8 cellular contexts compared by ENCODE assay signal in the genomic region with DNA sequence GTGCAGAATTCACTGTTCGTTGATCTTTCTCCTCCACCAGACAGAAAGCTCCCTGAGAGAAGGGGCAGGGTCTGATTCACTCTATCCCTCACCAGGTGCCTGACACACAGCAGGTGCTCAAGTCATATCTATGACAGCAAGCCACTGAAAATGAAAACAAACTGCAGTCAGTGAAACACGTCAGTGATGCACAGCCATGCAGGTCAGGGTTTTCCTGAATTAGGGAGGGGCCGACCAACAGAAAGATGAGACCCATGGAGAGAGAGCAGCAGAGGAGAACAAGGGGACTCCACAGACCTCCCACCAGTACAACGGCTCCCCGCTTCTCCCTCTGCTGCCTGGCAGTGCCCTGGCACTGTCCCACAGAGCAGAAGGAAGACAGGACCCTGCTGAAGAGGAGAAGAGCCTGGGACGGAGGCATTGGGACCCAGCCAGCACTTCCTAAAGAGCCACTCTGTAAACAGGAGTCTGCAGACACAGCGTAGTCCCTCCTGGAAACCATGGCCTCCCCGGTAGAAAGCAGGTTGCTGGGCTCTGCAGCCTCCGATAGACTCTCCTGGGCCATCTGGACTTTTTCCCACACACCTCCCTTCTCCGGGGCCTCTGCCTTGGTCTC. TPM values are rescaled to one million over a fixed set of nuclear protein-coding genes. Genes with fewer than 3 reads are reported as not detected.
DNase-seq lines count a peak whose midpoint lies in the region; ATAC-seq and TF ChIP-seq lines count a peak whose summit lies in the region.

No MANE protein-coding gene starts in this region.

- peaks cover 95% of the 10 kb centered on the region for H3K4me1 ChIP-seq in CD4-positive, alpha-beta memory T cell (ENCODE audit: insufficient read depth, low read length)
- H3K4me1 ChIP-seq in mucosa of descending colon (ENCODE audit: low read depth): peaks cover 7% of the 10 kb centered on the region
- H3K4me1 ChIP-seq in prostate gland (replicated peaks): no peaks in the 10 kb centered on the region

- peak overlapping the region; percentile 92 to 99 (median 97) for H3K27ac Mint-ChIP-seq in CD4-positive, alpha-beta memory T cell
- peak overlapping the region; percentile 54 for H3K27ac Mint-ChIP-seq in activated CD8-positive, alpha-beta T cell treated with anti-CD3 and anti-CD28 coated beads, Interleukin-2, amount 10 ng/mL, durations not matched to agents 7 days and 5 days

- WGBS in prostate gland: 46% methylated on average over 10 of the region's 10 CpGs

- H3K9me3 ChIP-seq in CD4-positive, alpha-beta memory T cell (ENCODE audit: control insufficient read depth in 1 of 2, low read length in 2 of 2): no peaks in the 10 kb centered on the region
- no peaks in the 10 kb centered on the region for H3K9me3 ChIP-seq in mucosa of descending colon
- H3K9me3 ChIP-seq in prostate gland: no peaks in the 10 kb centered on the region

- H3K4me3 ChIP-seq in CD4-positive, alpha-beta memory T cell (ENCODE audit: low read length in 2 of 2): no peak overlapping the region
- H3K4me3 ChIP-seq in mucosa of descending colon (no peak overlapping the region), prostate gland (no peak overlapping the region)

- no peaks in the 10 kb centered on the region for H3K27me3 Mint-ChIP-seq in CD4-positive, alpha-beta memory T cell
- no peaks in the 10 kb centered on the region for H3K27me3 Mint-ChIP-seq in activated CD8-positive, alpha-beta T cell treated with anti-CD3 and anti-CD28 coated beads, Interleukin-2, amount 10 ng/mL, durations not matched to agents 7 days and 5 days (ENCODE audit: low read depth)

- H3K4me1 Mint-ChIP-seq in CD4-positive, alpha-beta memory T cell: peaks cover 64 to 94% (median 83%) of the 10 kb centered on the region in 4 donors
- peaks cover 77% of the 10 kb centered on the region for H3K4me1 Mint-ChIP-seq in activated CD8-positive, alpha-beta T cell treated with anti-CD3 and anti-CD28 coated beads, Interleukin-2, amount 10 ng/mL, durations not matched to agents 7 days and 5 days (ENCODE audit: low read depth)

- H3K36me3 Mint-ChIP-seq in CD4-positive, alpha-beta memory T cell: peaks cover 34 to 52% of the 10 kb centered on the region in 2 donors
- peaks cover 66% of the 10 kb centered on the region for H3K36me3 Mint-ChIP-seq in activated CD8-positive, alpha-beta T cell treated with anti-CD3 and anti-CD28 coated beads, Interleukin-2, amount 10 ng/mL, durations not matched to agents 7 days and 5 days (ENCODE audit: low read depth)

- peak; percentile 30 for ATAC-seq in HG02642 (IDR thresholded peaks at IDR 0.05; ENCODE audit: poor library complexity, unreplicated experiment)
- no peak for ATAC-seq in activated CD8-positive, alpha-beta T cell treated with anti-CD3 and anti-CD28 coated beads, Interleukin-2, amount 10 ng/mL, durations not matched to agents 7 days and 5 days
- peak; percentile 14 for ATAC-seq in mucosa of descending colon
- no peak for ATAC-seq in GM21528 (IDR thresholded peaks at IDR 0.05; ENCODE audit: low FRiP score, unreplicated experiment)

- no peaks in the 10 kb centered on the region for H3K9me3 Mint-ChIP-seq in CD4-positive, alpha-beta memory T cell
- H3K9me3 Mint-ChIP-seq in activated CD8-positive, alpha-beta T cell treated with anti-CD3 and anti-CD28 coated beads, Interleukin-2, amount 10 ng/mL, durations not matched to agents 7 days and 5 days (ENCODE audit: insufficient read depth): no peaks in the 10 kb centered on the region

- POLR2A ChIA-PET in CD4-positive, alpha-beta memory T cell (lab: Charles Lee; ENCODE audit: partially characterized antibody): interaction anchor here (1.0 to 2.7 kb wide), 10 partner anchors 8 to 48 kb away, joined by 3 to 18 read pairs (median 7); no protein-coding TSS in a partner anchor
- POLR2A ChIA-PET in activated CD8-positive, alpha-beta T cell treated with anti-CD3 and anti-CD28 coated beads, Interleukin-2, amount 10 ng/mL, durations not matched to agents 7 days and 5 days (lab: Charles Lee): no interaction called here

- H3K4me3 Mint-ChIP-seq in CD4-positive, alpha-beta memory T cell: peak overlapping the region in 7 of 8 donors; percentile 39 to 96 (median 72)
- H3K4me3 Mint-ChIP-seq in activated CD8-positive, alpha-beta T cell treated with anti-CD3 and anti-CD28 coated beads, Interleukin-2, amount 10 ng/mL, durations not matched to agents 7 days and 5 days: no peak overlapping the region

- no peaks in the 10 kb centered on the region for H3K27me3 ChIP-seq in CD4-positive, alpha-beta memory T cell (ENCODE audit: insufficient read depth, low read length)
- no peaks in the 10 kb centered on the region for H3K27me3 ChIP-seq in prostate gland (replicated peaks; ENCODE audit: insufficient read depth)

- intact Hi-C loops in CD4-positive, alpha-beta memory T cell (cut with micrococcal nuclease): no loop called here
- intact Hi-C loops in mucosa of descending colon (cut with DNase I, micrococcal nuclease) (no loop called here), prostate gland (cut with DNase I) (no loop called here)

- peak in 3 of 5 donors; percentile 23 to 64 (median 43) for DNase-seq in CD4-positive, alpha-beta memory T cell
- DNase-seq in activated CD8-positive, alpha-beta T cell treated with anti-CD3 and anti-CD28 coated beads, Interleukin-2, amount 10 ng/mL, durations not matched to agents 7 days and 5 days: no peak
- DNase-seq in mucosa of descending colon: no peak
- DNase-seq in occipital lobe (lab: John Stamatoyannopoulos, UW): no peak
- no peak for DNase-seq in prostate gland (ENCODE audit: low spot score)
- DNase-seq in GM13977 (ENCODE audit: low spot score): no peak

- in situ Hi-C loops in GM13977 (cut with MboI; ENCODE audit: low pct_unique_long_range_greater_than_20kb, low sequenced_read_pairs, unreplicated experiment): no loop called here

- peaks cover 12% of the 10 kb centered on the region for H3K36me3 ChIP-seq in CD4-positive, alpha-beta memory T cell (ENCODE audit: insufficient read depth, low read length)
- H3K36me3 ChIP-seq in mucosa of descending colon (ENCODE audit: low read depth): peaks cover 4% of the 10 kb centered on the region
- H3K36me3 ChIP-seq in prostate gland: no peaks in the 10 kb centered on the region

- CTCF ChIA-PET in CD4-positive, alpha-beta memory T cell (lab: Charles Lee; ENCODE audit: partially characterized antibody): interaction anchor here (1.0 to 12.2 kb wide), 3 partner anchors 22 to 46 kb away, joined by 3 to 120 read pairs (median 5); no protein-coding TSS in a partner anchor
- CTCF ChIA-PET in activated CD8-positive, alpha-beta T cell treated with anti-CD3 and anti-CD28 coated beads, Interleukin-2, amount 10 ng/mL, durations not matched to agents 7 days and 5 days (lab: Charles Lee): interaction anchor here (0.7 to 11.0 kb wide), 4 partner anchors 11 to 163 kb away, joined by 3 to 136 read pairs (median 4); no protein-coding TSS in a partner anchor

- H3K27ac ChIP-seq in CD4-positive, alpha-beta memory T cell (ENCODE audit: low read depth, low read length): peak overlapping the region; percentile 90
- H3K27ac ChIP-seq in prostate gland: no peak overlapping the region

- TF ChIP-seq CTCF in mucosa of descending colon (IDR thresholded peaks at IDR 0.05) (no peak), prostate gland (IDR thresholded peaks at IDR 0.05) (no peak), GM13977 (IDR thresholded peaks at IDR 0.05; ENCODE audit: extremely low read depth, insufficient read depth, missing control alignments) (no peak)

- TF ChIP-seq POLR2A in prostate gland (IDR thresholded peaks at IDR 0.05): no peak

RNA-seq across cellular contexts. Expression of a gene that starts 50.3 kb away (rescaled TPM):
- 10 to 100 TPM; 57.3 to 60.7 TPM for total RNA-seq in CD4-positive, alpha-beta memory T cell
- polyA plus RNA-seq in CD4-positive, alpha-beta memory T cell: 10 to 100 TPM in 1 of 2 donors, 1 to 10 TPM in 1; 7.3 to 42.5 TPM
- total RNA-seq in activated CD8-positive, alpha-beta T cell treated with anti-CD3 and anti-CD28 coated beads, Interleukin-2, amount 10 ng/mL, durations not matched to agents 7 days and 5 days: 10 to 100 TPM; 19.9 to 21.8 TPM
- total RNA-seq in mucosa of descending colon (10 to 100 TPM; 37.2 to 48.0 (median 44.2) TPM), occipital lobe (35.1 TPM), prostate gland (100 to 1,000 TPM in 1 of 2 donors, 10 to 100 TPM in 1; 28.9 to 101 TPM)

Comparison
In these comparisons a context has a peak if more than half of its experiments do, and no peak if none do; other contexts are left out.
1. DNase-seq: peak in CD4-positive, alpha-beta memory T cell (3 of 5); none in activated CD8-positive, alpha-beta T cell treated with anti-CD3 and anti-CD28 coated beads, Interleukin-2, amount 10 ng/mL, durations not matched to agents 7 days and 5 days (single experiment), mucosa of descending colon (0 of 3), occipital lobe (single experiment), prostate gland (single experiment) and GM13977 (single experiment).
2. ATAC-seq: peak in HG02642 (single experiment) and mucosa of descending colon (single experiment); none in activated CD8-positive, alpha-beta T cell treated with anti-CD3 and anti-CD28 coated beads, Interleukin-2, amount 10 ng/mL, durations not matched to agents 7 days and 5 days (single experiment) and GM21528 (single experiment).